16 cellular contexts compared by ENCODE assay signal in the genomic region with DNA sequence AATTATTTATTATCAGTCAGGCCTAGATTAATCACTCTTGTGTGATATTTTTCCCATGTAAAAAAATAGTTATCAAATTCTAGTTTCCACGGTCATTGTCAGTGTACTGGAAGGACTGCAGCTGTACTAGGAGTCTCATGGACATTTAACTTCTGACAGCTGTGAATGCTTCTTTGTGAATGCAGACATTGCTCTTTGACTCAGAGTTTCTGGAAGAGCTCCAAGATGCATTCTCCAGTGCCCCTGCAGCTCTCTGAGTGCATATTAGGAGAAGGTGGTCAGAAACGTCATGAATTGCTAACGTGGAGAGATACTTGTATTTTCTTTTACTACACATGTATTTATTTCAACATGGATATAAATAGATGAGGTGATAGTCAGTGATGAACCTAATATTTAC. TPM values are rescaled to one million over a fixed set of nuclear protein-coding genes. Genes with fewer than 3 reads are reported as not detected.
DNase-seq lines count a peak whose midpoint lies in the region; ATAC-seq and TF ChIP-seq lines count a peak whose summit lies in the region.
"Had no signal": no experiment of that assay in that cellular context is flagged by ENCODE, and none has a peak within 500 bp of the region (broad histone marks: within the 10 kb centered on the region; RNA-seq: fewer than 3 reads in every experiment).

No MANE protein-coding gene starts in this region.

- DNase-seq in A673 (ENCODE audit: low spot score): peak; percentile 56
- peak; percentile 55 for DNase-seq in HS-5 (ENCODE audit: low read depth)
- no peak for DNase-seq in RWPE2 (ENCODE audit: low spot score)
- peak; percentile 32 to 69 for DNase-seq in foreskin keratinocyte
- DNase-seq in activated T-cell treated with anti-CD3 and anti-CD28 coated beads for 4 hours: no peak
- DNase-seq: activated CD4-positive, alpha-beta T cell treated with anti-CD3 and anti-CD28 coated beads, Interleukin-2, amount 10 ng/mL, durations not matched to agents 24 days and 14 days; activated naive CD8-positive, alpha-beta T cell treated with anti-CD3 and anti-CD28 coated beads for 36 hours; DMS153; stimulated activated CD4-positive, alpha-beta T cell treated with anti-CD3 and anti-CD28 coated beads, Interleukin-12 subunit alpha, Interleukin-12 subunit beta, amount 100 ng/mL, for 4 hours; T-helper 9 cell had no signal

- H3K36me3 ChIP-seq in A673 (ENCODE audit: insufficient read depth, low read length, poor library complexity, severe bottlenecking) (no peaks in the 10 kb centered on the region), RWPE2 (ENCODE audit: low read depth) (no peaks in the 10 kb centered on the region)

- POLR2A ChIA-PET in A673 (lab: Charles Lee; ENCODE audit: low non-redundant PET): no interaction called here

- H3K27me3 ChIP-seq in A673 (replicated peaks; ENCODE audit: insufficient read depth, low read depth, low read length, poor library complexity) (no peaks in the 10 kb centered on the region), RWPE2 (ENCODE audit: insufficient read depth, poor library complexity, severe bottlenecking) (no peaks in the 10 kb centered on the region), foreskin keratinocyte (no peaks in the 10 kb centered on the region)

- H3K4me1 ChIP-seq in A673 (ENCODE audit: insufficient read depth, low read length, poor library complexity, severe bottlenecking) (peaks cover 13% of the 10 kb centered on the region), RWPE2 (ENCODE audit: insufficient read depth, poor library complexity, severe bottlenecking) (no peaks in the 10 kb centered on the region), foreskin keratinocyte (no peaks in the 10 kb centered on the region)
- H3K4me1 ChIP-seq: parathyroid adenoma had no signal

- CTCF ChIA-PET in A673 (lab: Charles Lee): interaction anchor here (1.9 kb wide), 1 partner anchor 10 kb away, joined by 5 read pairs; the partner anchor contains the start of gene SLITRK5

- H3K27ac ChIP-seq in A673 (ENCODE audit: low read depth, low read length, poor library complexity, severe bottlenecking) (no peak overlapping the region), RWPE2 (ENCODE audit: poor library complexity, severe bottlenecking) (no peak overlapping the region), foreskin keratinocyte (no peak overlapping the region)
- H3K27ac ChIP-seq: parathyroid adenoma had no signal

- H3K9me3 ChIP-seq in A673 (ENCODE audit: low read depth, low read length, poor library complexity, severe bottlenecking) (no peaks in the 10 kb centered on the region), RWPE2 (ENCODE audit: severe bottlenecking) (no peaks in the 10 kb centered on the region)

- H3K4me3 ChIP-seq in A673 (ENCODE audit: low read depth, low read length, poor library complexity, severe bottlenecking) (no peak overlapping the region), RWPE2 (ENCODE audit: severe bottlenecking) (no peak overlapping the region)

- no TSS peak for BruUV-seq in A673 (replicated peaks; lab: Mats Ljungman, UMichigan)

- no peak for TF ChIP-seq CTCF in A673 (conservative IDR thresholded peaks at IDR 0.05; ENCODE audit: low read depth, low read length)
- no peak for TF ChIP-seq CTCF in RWPE2 (IDR thresholded peaks at IDR 0.05; ENCODE audit: poor library complexity, severe bottlenecking)
- no peak for TF ChIP-seq CTCF in foreskin keratinocyte (conservative IDR thresholded peaks at IDR 0.05)

- ATAC-seq in RWPE2 (ENCODE audit: low read depth): peak; percentile 41; the same call in 1 of the 3 replicates
- peak; percentile 61 for ATAC-seq in foreskin keratinocyte
- no peak for ATAC-seq in HG03095 (IDR thresholded peaks at IDR 0.05; ENCODE audit: unreplicated experiment)
- no peak for ATAC-seq in GM19467 (IDR thresholded peaks at IDR 0.05; ENCODE audit: unreplicated experiment)
- ATAC-seq in HG03045 (IDR thresholded peaks at IDR 0.05; ENCODE audit: unreplicated experiment): no peak
- ATAC-seq: left lobe of liver had no signal

- intact Hi-C loops in A673 (cut with micrococcal nuclease; ENCODE audit: unreplicated experiment): loop anchor here (10.0 kb wide), 1 partner anchor 387 kb away; no protein-coding TSS in a partner anchor

RNA-seq across cellular contexts. Expression of gene SLITRK5, which starts 9.7 kb away (rescaled TPM):
- 1.3 and 2.2 TPM in 2 replicates for total RNA-seq in A673 (2021)
- total RNA-seq in foreskin keratinocyte: 0.11 and 0.17 TPM in 2 replicates
- polyA plus RNA-seq in foreskin keratinocyte: 0.06 and 0.07 TPM in 2 replicates
- total RNA-seq: activated CD4-positive, alpha-beta T cell treated with anti-CD3 and anti-CD28 coated beads, Interleukin-2, amount 10 ng/mL, durations not matched to agents 24 days and 14 days; activated naive CD8-positive, alpha-beta T cell treated with anti-CD3 and anti-CD28 coated beads for 36 hours; B cell had no signal

Comparison
In these comparisons a context has a peak if more than half of its experiments do, and no peak if none do; other contexts are left out.
1. DNase-seq: peak in A673 (single experiment), HS-5 (single experiment) and foreskin keratinocyte (2 of 2); none in RWPE2 (single experiment) and activated T-cell treated with anti-CD3 and anti-CD28 coated beads for 4 hours (single experiment).
2. ATAC-seq: peak in RWPE2 (single experiment) and foreskin keratinocyte (single experiment); none in HG03095 (single experiment), GM19467 (single experiment) and HG03045 (single experiment).